Comparison of ENCODE assay signal across 29 cellular contexts in the genomic region with DNA sequence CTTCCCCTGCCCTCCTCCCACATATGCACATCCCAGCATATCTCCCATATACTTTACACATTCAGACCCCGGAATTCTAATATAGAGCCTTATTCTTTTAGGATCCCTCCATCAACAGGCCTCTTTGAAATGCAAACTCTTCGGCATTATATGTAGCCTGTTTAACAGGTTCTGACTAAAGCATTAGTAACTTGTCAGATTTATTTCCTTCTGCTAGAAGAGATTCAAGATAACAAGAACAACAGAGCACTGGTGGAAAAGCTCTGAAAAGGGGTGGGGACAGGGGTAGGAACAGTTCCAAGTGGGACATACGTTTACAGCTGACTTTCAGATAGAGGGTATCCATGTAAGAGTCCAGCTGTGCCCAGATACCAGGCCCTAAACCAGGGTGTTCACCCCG.
"Had no signal": no experiment of that assay in that cellular context is flagged by ENCODE, and none has a peak within 500 bp of the region (broad histone marks: within the 10 kb centered on the region; RNA-seq: fewer than 3 reads in every experiment).

No MANE protein-coding gene starts in this region.

- H3K4me3 ChIP-seq: heart left ventricle, psoas muscle, spleen, thoracic aorta, uterus had no signal

- H2AFZ ChIP-seq: parathyroid adenoma had no signal

- ATAC-seq: activated CD8-positive, alpha-beta memory T cell treated with anti-CD3 and anti-CD28 coated beads, Interleukin-2, amount 10 ng/mL, durations not matched to agents 7 days and 5 days; activated CD8-positive, alpha-beta T cell treated with anti-CD3 and anti-CD28 coated beads, Interleukin-2, amount 10 ng/mL, durations not matched to agents 7 days and 5 days; activated T-cell treated with anti-CD3 and anti-CD28 coated beads, Interleukin-2, amount 50 U/mL, for 72 hours; effector memory CD8-positive, alpha-beta T cell; heart left ventricle; naive thymus-derived CD8-positive, alpha-beta T cell; psoas muscle; right cardiac atrium; T-helper 17 cell had no signal

- H3K27ac Mint-ChIP-seq: activated B cell treated with CpG ODN at 0.5 μM for 24 hours; activated CD8-positive, alpha-beta memory T cell treated with anti-CD3 and anti-CD28 coated beads, Interleukin-2, amount 10 ng/mL, durations not matched to agents 7 days and 5 days; activated CD8-positive, alpha-beta T cell treated with anti-CD3 and anti-CD28 coated beads, Interleukin-2, amount 10 ng/mL, durations not matched to agents 7 days and 5 days; activated naive CD8-positive, alpha-beta T cell; activated T-cell treated with anti-CD3 and anti-CD28 coated beads, Interleukin-2, amount 50 U/mL, for 72 hours; brain; effector memory CD8-positive, alpha-beta T cell; immature natural killer cell; memory B cell; naive thymus-derived CD8-positive, alpha-beta T cell; T-helper 17 cell had no signal

- H3K27me3 Mint-ChIP-seq: activated B cell treated with CpG ODN at 0.5 μM for 24 hours; activated naive CD8-positive, alpha-beta T cell; brain; effector memory CD8-positive, alpha-beta T cell; T-helper 17 cell had no signal

- H3K4me3 Mint-ChIP-seq: activated B cell treated with CpG ODN at 0.5 μM for 24 hours; activated CD8-positive, alpha-beta memory T cell treated with anti-CD3 and anti-CD28 coated beads, Interleukin-2, amount 10 ng/mL, durations not matched to agents 7 days and 5 days; activated CD8-positive, alpha-beta T cell treated with anti-CD3 and anti-CD28 coated beads, Interleukin-2, amount 10 ng/mL, durations not matched to agents 7 days and 5 days; activated naive CD8-positive, alpha-beta T cell; activated T-cell treated with anti-CD3 and anti-CD28 coated beads, Interleukin-2, amount 50 U/mL, for 72 hours; brain; effector memory CD8-positive, alpha-beta T cell; immature natural killer cell; memory B cell; naive thymus-derived CD8-positive, alpha-beta T cell; neural crest cell; T-helper 17 cell had no signal

- H3K9me3 ChIP-seq: heart left ventricle, spleen, thoracic aorta, uterus had no signal

- H3K9ac ChIP-seq: parathyroid adenoma had no signal

- H3K79me2 ChIP-seq: parathyroid adenoma had no signal

- H3K36me3 ChIP-seq: heart left ventricle, spleen, thoracic aorta, uterus had no signal

- H3K9me3 Mint-ChIP-seq: activated B cell treated with CpG ODN at 0.5 μM for 24 hours; activated T-cell treated with anti-CD3 and anti-CD28 coated beads, Interleukin-2, amount 50 U/mL, for 72 hours; effector memory CD8-positive, alpha-beta T cell; immature natural killer cell; memory B cell; naive thymus-derived CD8-positive, alpha-beta T cell had no signal

- H3K4me1 Mint-ChIP-seq: activated B cell treated with CpG ODN at 0.5 μM for 24 hours; activated CD8-positive, alpha-beta memory T cell treated with anti-CD3 and anti-CD28 coated beads, Interleukin-2, amount 10 ng/mL, durations not matched to agents 7 days and 5 days; immature natural killer cell; memory B cell; naive thymus-derived CD8-positive, alpha-beta T cell; neural crest cell; T-helper 17 cell had no signal

- H3K27ac ChIP-seq: heart left ventricle, parathyroid adenoma, psoas muscle, spleen, thoracic aorta, uterus had no signal

- H3K4me1 ChIP-seq: heart left ventricle, parathyroid adenoma, psoas muscle, spleen, uterus had no signal

- DNase-seq: activated B cell treated with CpG ODN at 0.5 μM for 24 hours; activated CD8-positive, alpha-beta memory T cell treated with anti-CD3 and anti-CD28 coated beads, Interleukin-2, amount 10 ng/mL, durations not matched to agents 7 days and 5 days; activated CD8-positive, alpha-beta T cell treated with anti-CD3 and anti-CD28 coated beads, Interleukin-2, amount 10 ng/mL, durations not matched to agents 7 days and 5 days; activated naive CD4-positive, alpha-beta T cell treated with Interleukin-2 at 50 U/mL for 16 hours; activated T-cell treated with anti-CD3 and anti-CD28 coated beads for 4 hours; activated T-cell treated with anti-CD3 and anti-CD28 coated beads, Interleukin-2, amount 50 U/mL, for 72 hours; aorta; caudate nucleus; cortex of kidney; effector memory CD8-positive, alpha-beta T cell; heart left ventricle; hypothalamus; immature natural killer cell; kidney; naive thymus-derived CD8-positive, alpha-beta T cell; nucleus accumbens; psoas muscle; right cardiac atrium; spleen; stimulated activated naive CD4-positive, alpha-beta T cell treated with Interleukin-2 at 50 U/mL for 16 hours; T-helper 17 cell; T1000; uterus had no signal

- H3K27me3 ChIP-seq: uterus had no signal

- H3K36me3 Mint-ChIP-seq: activated CD8-positive, alpha-beta memory T cell treated with anti-CD3 and anti-CD28 coated beads, Interleukin-2, amount 10 ng/mL, durations not matched to agents 7 days and 5 days; activated naive CD8-positive, alpha-beta T cell; memory B cell; naive thymus-derived CD8-positive, alpha-beta T cell had no signal
